Comparison of ENCODE assay signal across 12 cellular contexts in the genomic region with DNA sequence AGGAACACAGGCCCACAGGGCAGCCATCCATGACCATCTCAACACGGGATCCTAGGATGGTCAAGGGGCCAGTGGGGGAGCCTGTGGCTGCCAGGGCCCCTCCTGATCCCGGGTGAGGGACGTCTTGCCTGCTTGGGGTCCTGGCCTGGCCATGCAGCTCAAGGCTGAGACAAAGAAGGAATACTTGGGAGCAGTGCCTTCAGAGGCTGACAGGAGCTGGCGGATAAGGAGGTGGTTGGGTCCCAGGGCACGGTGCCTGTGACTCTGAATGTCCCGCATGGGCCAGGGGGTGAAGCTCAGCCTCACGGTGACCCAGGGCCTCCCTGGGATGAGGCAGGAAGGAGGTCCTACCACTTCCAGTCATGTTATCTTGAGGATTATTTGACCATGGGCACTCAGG.
"Had no signal": no experiment of that assay in that cellular context is flagged by ENCODE, and none has a peak within 500 bp of the region (broad histone marks: within the 10 kb centered on the region; RNA-seq: fewer than 3 reads in every experiment).

No MANE protein-coding gene starts in this region.

- ATAC-seq: activated T-cell treated with anti-CD3 and anti-CD28 coated beads, Interleukin-2, amount 50 U/mL, for 4 hours; natural killer cell; T-cell had no signal

- H3K9me3 ChIP-seq: breast epithelium had no signal

- H3K4me1 ChIP-seq: breast epithelium had no signal

- DNase-seq: activated CD4-positive, alpha-beta memory T cell treated with anti-CD3 and anti-CD28 coated beads for 36 hours; activated gamma-delta T cell treated with Interleukin-2 at 50 U/mL for 16 hours; activated naive CD8-positive, alpha-beta T cell treated with anti-CD3 and anti-CD28 coated beads, Interleukin-2, amount 10 ng/mL, durations not matched to agents 7 days and 5 days; activated T-cell treated with anti-CD3 and anti-CD28 coated beads, Interleukin-2, amount 50 U/mL, for 4 hours; anterior cingulate cortex; effector CD4-positive, alpha-beta T cell; natural killer cell; occipital lobe; small intestine; T-cell; T1000 had no signal

- H3K36me3 ChIP-seq: breast epithelium had no signal

- H3K4me3 ChIP-seq: breast epithelium had no signal

- H3K27me3 ChIP-seq: breast epithelium had no signal
